Comparison of ENCODE assay signal across 28 cellular contexts in genomic region chr10:68172324-68172723, GRCh38. TPM values are rescaled to one million over a fixed set of nuclear protein-coding genes. Genes with fewer than 3 reads are reported as not detected.
DNase-seq lines count a peak whose midpoint lies in the region; ATAC-seq and TF ChIP-seq lines count a peak whose summit lies in the region.
"Had no signal": no experiment of that assay in that cellular context is flagged by ENCODE, and none has a peak within 500 bp of the region (broad histone marks: within the 10 kb centered on the region; RNA-seq: fewer than 3 reads in every experiment).

No MANE protein-coding gene starts in this region.

- H3K27me3 ChIP-seq in gastrocnemius medialis, result no peaks in the 10 kb centered on the region
- H3K27me3 ChIP-seq: adrenal gland, heart right ventricle, sigmoid colon had no signal

- DNase-seq in GM10248 (ENCODE audit: extremely low spot score) (peak; percentile 24), glomerular visceral epithelial cell (ENCODE audit: extremely low spot score) (peak; percentile 72), gastrocnemius medialis (no peak), epidermal melanocyte (ENCODE audit: insufficient read length, low spot score) (no peak), GDM1 (lab: John Stamatoyannopoulos, UW) (no peak)
- DNase-seq in stimulated activated CD4-positive, alpha-beta T cell treated with anti-CD3 and anti-CD28 coated beads, Interleukin-1b, Interleukin-23, amount 100 ng/mL, for 48 hours, result no peak
- DNase-seq: activated CD4-positive, alpha-beta T cell treated with anti-CD3 and anti-CD28 coated beads, Interleukin-2, amount 10 ng/mL, durations not matched to agents 7 days and 5 days; activated naive CD4-positive, alpha-beta T cell treated with Interleukin-2 at 50 U/mL for 16 hours; activated T-cell treated with anti-CD3 and anti-CD28 coated beads, Interleukin-2, amount 50 U/mL, for 72 hours; adrenal gland; CD4-positive, alpha-beta T cell; DMS79; GOT3; heart right ventricle; HFFc6; IMR-90; left cardiac atrium; NCI-H1092 treated with DMSO at 0.1 percent for 48 hours; NCI-H1930; NCI-H524 treated with DMSO at 0.1 percent for 48 hours; NK-92 treated with Interleukin-12 subunit alpha and Interleukin-12 subunit beta, amount 100 ng/mL, for 24 hours; sigmoid colon; stimulated activated CD4-positive, alpha-beta T cell treated with anti-CD3 and anti-CD28 coated beads, Interleukin-15, amount 100 ng/mL, for 24 hours; stimulated activated naive CD4-positive, alpha-beta T cell treated with Interleukin-2 at 50 U/mL for 16 hours; T1000 had no signal

- H3K27ac ChIP-seq in gastrocnemius medialis, result peak overlapping the region; percentile 46 to 66 (median 61)
- H3K27ac ChIP-seq: adrenal gland, heart right ventricle, sigmoid colon had no signal

- TF ChIP-seq POLR2A in gastrocnemius medialis (IDR thresholded peaks at IDR 0.05), result no peak

- H3K4me1 ChIP-seq in gastrocnemius medialis, result no peaks in the 10 kb centered on the region
- H3K4me1 ChIP-seq: adrenal gland, heart right ventricle, sigmoid colon had no signal

- POLR2A ChIA-PET in GM10248 (lab: Yijun Ruan, JAX), result no interaction called here

- peak; percentile 18; the same call in 1 of the 2 replicates for TF ChIP-seq EP300 in Ishikawa (IDR thresholded peaks at IDR 0.05; ENCODE audit: borderline replicate concordance)

- no peak for TF ChIP-seq RAD21 in Ishikawa (IDR thresholded peaks at IDR 0.05; ENCODE audit: low read depth)

- peak; percentile 7 to 43 for ATAC-seq in gastrocnemius medialis
- ATAC-seq: heart right ventricle, left cardiac atrium, Panc1 had no signal

- TF ChIP-seq CTCF in GM10248 (IDR thresholded peaks at IDR 0.05; ENCODE audit: control extremely low read depth, extremely low read depth, low read depth, missing control alignments), result no peak
- TF ChIP-seq CTCF in gastrocnemius medialis (IDR thresholded peaks at IDR 0.05 in 4 of 5, conservative IDR thresholded peaks at IDR 0.05 in 1 of 5), result no peak

- in situ Hi-C loops in gastrocnemius medialis (cut with MboI; ENCODE audit: low sequenced_read_pairs in 4 of 4), result no loop called here

- CTCF ChIA-PET in GM10248 (lab: Yijun Ruan, JAX), result interaction anchor here (3.9 kb wide), 1 partner anchor 16 kb away, joined by 20 read pairs; no protein-coding TSS in a partner anchor

- H3K36me3 ChIP-seq in gastrocnemius medialis, result peaks cover 0 to 80% of the 10 kb centered on the region in 2 donors
- H3K36me3 ChIP-seq: adrenal gland, sigmoid colon had no signal

- no peaks in the 10 kb centered on the region for H3K9me3 ChIP-seq in gastrocnemius medialis
- H3K9me3 ChIP-seq: adrenal gland, heart right ventricle, sigmoid colon had no signal

- no peak overlapping the region for H3K4me3 ChIP-seq in gastrocnemius medialis
- H3K4me3 ChIP-seq: adrenal gland, heart right ventricle, sigmoid colon had no signal

- intact Hi-C loops in gastrocnemius medialis (cut with DNase I; ENCODE audit: low total_unique reads), result no loop called here

TF ChIP-seq in Ishikawa, 13 proteins besides CTCF, POLR2A, EP300 and RAD21:
- TF ChIP-seq, protein P1, sequence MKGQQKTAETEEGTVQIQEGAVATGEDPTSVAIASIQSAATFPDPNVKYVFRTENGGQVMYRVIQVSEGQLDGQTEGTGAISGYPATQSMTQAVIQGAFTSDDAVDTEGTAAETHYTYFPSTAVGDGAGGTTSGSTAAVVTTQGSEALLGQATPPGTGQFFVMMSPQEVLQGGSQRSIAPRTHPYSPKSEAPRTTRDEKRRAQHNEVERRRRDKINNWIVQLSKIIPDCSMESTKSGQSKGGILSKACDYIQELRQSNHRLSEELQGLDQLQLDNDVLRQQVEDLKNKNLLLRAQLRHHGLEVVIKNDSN (IDR thresholded peaks at IDR 0.05), result peak; percentile 89
- TF ChIP-seq YY1 (IDR thresholded peaks at IDR 0.05; ENCODE audit: low read depth), result no peak
- TF ChIP-seq FOXM1 (IDR thresholded peaks at IDR 0.05; ENCODE audit: borderline replicate concordance, low read depth), result peak; percentile 29; the same call in 1 of the 2 replicates

RNA-seq across cellular contexts. Expression of gene ATOH7, which starts 59.6 kb away (rescaled TPM):
- not detected for total RNA-seq in gastrocnemius medialis
- total RNA-seq: activated CD4-positive, alpha-beta T cell treated with anti-CD3 and anti-CD28 coated beads, Interleukin-2, amount 10 ng/mL, durations not matched to agents 7 days and 5 days; activated T-cell treated with anti-CD3 and anti-CD28 coated beads, Interleukin-2, amount 50 U/mL, for 72 hours; CD4-positive, alpha-beta T cell; heart right ventricle; IMR-90; left cardiac atrium; posterior vena cava had no signal

Comparison
In these comparisons a context has a peak if more than half of its experiments do, and no peak if none do; other contexts are left out.
1. DNase-seq: peak in GM10248 (single experiment) and glomerular visceral epithelial cell (single experiment); none in gastrocnemius medialis (0 of 2), stimulated activated CD4-positive, alpha-beta T cell treated with anti-CD3 and anti-CD28 coated beads, Interleukin-1b, Interleukin-23, amount 100 ng/mL, for 48 hours (single experiment), epidermal melanocyte (single experiment) and GDM1 (single experiment).